22 cellular contexts compared by ENCODE assay signal in genomic region chr4:98706935-98707334, GRCh38. TPM values are rescaled to one million over a fixed set of nuclear protein-coding genes. Genes with fewer than 3 reads are reported as not detected.
DNase-seq lines count a peak whose midpoint lies in the region; FAIRE-seq and TF ChIP-seq lines count a peak whose summit lies in the region.
"Had no signal": no experiment of that assay in that cellular context is flagged by ENCODE, and none has a peak within 500 bp of the region (broad histone marks: within the 10 kb centered on the region; RNA-seq: fewer than 3 reads in every experiment).

No MANE protein-coding gene starts in this region.

- CTCF ChIA-PET in PC-9 (lab: Charles Lee), result no interaction called here

- H3K27ac ChIP-seq in PC-9, result no peak overlapping the region
- H3K27ac ChIP-seq in astrocyte (ENCODE audit: low read depth, low read length), result no peak overlapping the region
- H3K27ac ChIP-seq: cardiac muscle cell, parathyroid adenoma, right atrium auricular region had no signal

- H3K9me3 ChIP-seq in PC-9 (ENCODE audit: insufficient read depth, low read depth) (peaks cover 5% of the 10 kb centered on the region; the same call in 1 of the 2 replicates), astrocyte (ENCODE audit: insufficient read depth, low read depth, low read length) (peaks cover 5% of the 10 kb centered on the region)
- H3K9me3 ChIP-seq: right atrium auricular region had no signal

- H3K27me3 ChIP-seq in PC-9 (ENCODE audit: insufficient read depth, low read depth) (no peaks in the 10 kb centered on the region), astrocyte (ENCODE audit: insufficient read depth, low read length) (no peaks in the 10 kb centered on the region)
- H3K27me3 ChIP-seq: cardiac muscle cell, right atrium auricular region had no signal

- no TSS peak for BruUV-seq in PC-9 (replicated peaks; lab: Mats Ljungman, UMichigan)

- H4K20me1 ChIP-seq in PC-9 (ENCODE audit: insufficient read depth) (no peaks in the 10 kb centered on the region), astrocyte (ENCODE audit: insufficient read depth, low read length) (no peaks in the 10 kb centered on the region)

- H3K79me2 ChIP-seq in PC-9 (ENCODE audit: low read depth) (no peaks in the 10 kb centered on the region), astrocyte (ENCODE audit: insufficient read depth, low read length) (no peaks in the 10 kb centered on the region)
- H3K79me2 ChIP-seq: parathyroid adenoma had no signal

- H3K36me3 ChIP-seq in PC-9 (ENCODE audit: low read depth), result no peaks in the 10 kb centered on the region
- no peaks in the 10 kb centered on the region for H3K36me3 ChIP-seq in astrocyte (ENCODE audit: insufficient read depth, low read length)
- H3K36me3 ChIP-seq: cardiac muscle cell, right atrium auricular region had no signal

- H3K27ac Mint-ChIP-seq in activated naive CD4-positive, alpha-beta T cell treated with anti-CD3 and anti-CD28 coated beads, Interleukin-2, amount 50 U/mL, for 24 hours, result peak overlapping the region; percentile 94
- no peak overlapping the region for H3K27ac Mint-ChIP-seq in astrocyte (ENCODE audit: unreplicated experiment)
- peak overlapping the region; percentile 83 for H3K27ac Mint-ChIP-seq in stimulated activated naive CD8-positive, alpha-beta T cell treated with anti-CD3 and anti-CD28 coated beads, Interleukin-15, Interleukin-2, amounts not matched to agents 100 ng/mL and 50 ng/mL, for 24 hours
- H3K27ac Mint-ChIP-seq: stimulated activated naive B cell treated with anti-CD40 and anti-IgM and Interleukin-4, amounts not matched to agents 10 μg/mL and 1 μg/mL and 100 μg/mL, for 72 hours had no signal

- H3F3A ChIP-seq in PC-9 (ENCODE audit: insufficient read depth, low read depth), result no peaks in the 10 kb centered on the region

- H3K4me1 Mint-ChIP-seq in activated naive CD4-positive, alpha-beta T cell treated with anti-CD3 and anti-CD28 coated beads, Interleukin-2, amount 50 U/mL, for 24 hours, result peaks cover 44% of the 10 kb centered on the region
- peaks cover 6% of the 10 kb centered on the region for H3K4me1 Mint-ChIP-seq in astrocyte (ENCODE audit: low read depth, unreplicated experiment)
- H3K4me1 Mint-ChIP-seq in stimulated activated naive CD8-positive, alpha-beta T cell treated with anti-CD3 and anti-CD28 coated beads, Interleukin-15, Interleukin-2, amounts not matched to agents 100 ng/mL and 50 ng/mL, for 24 hours (ENCODE audit: low read depth), result peaks cover 28% of the 10 kb centered on the region
- H3K4me1 Mint-ChIP-seq: stimulated activated naive B cell treated with anti-CD40 and anti-IgM and Interleukin-4, amounts not matched to agents 10 μg/mL and 1 μg/mL and 100 μg/mL, for 72 hours had no signal

- H3K4me1 ChIP-seq in PC-9 (replicated peaks; ENCODE audit: insufficient read depth) (no peaks in the 10 kb centered on the region), astrocyte (ENCODE audit: insufficient read depth, low read length) (peaks cover 4% of the 10 kb centered on the region)
- H3K4me1 ChIP-seq: parathyroid adenoma, right atrium auricular region had no signal

- H3K9ac ChIP-seq in astrocyte (ENCODE audit: low read length), result no peak overlapping the region
- H3K9ac ChIP-seq: parathyroid adenoma had no signal

- H3K36me3 Mint-ChIP-seq in activated naive CD4-positive, alpha-beta T cell treated with anti-CD3 and anti-CD28 coated beads, Interleukin-2, amount 50 U/mL, for 24 hours, result peaks cover 7% of the 10 kb centered on the region
- no peaks in the 10 kb centered on the region for H3K36me3 Mint-ChIP-seq in astrocyte (ENCODE audit: low read depth, unreplicated experiment)
- peaks cover 8% of the 10 kb centered on the region for H3K36me3 Mint-ChIP-seq in stimulated activated naive CD8-positive, alpha-beta T cell treated with anti-CD3 and anti-CD28 coated beads, Interleukin-15, Interleukin-2, amounts not matched to agents 100 ng/mL and 50 ng/mL, for 24 hours (ENCODE audit: low read depth)

- H3K4me2 ChIP-seq in PC-9 (no peak overlapping the region), astrocyte (ENCODE audit: low read length) (no peak overlapping the region)

- peaks cover 28% of the 10 kb centered on the region for H3K9me3 Mint-ChIP-seq in activated naive CD4-positive, alpha-beta T cell treated with anti-CD3 and anti-CD28 coated beads, Interleukin-2, amount 50 U/mL, for 24 hours
- H3K9me3 Mint-ChIP-seq in astrocyte (ENCODE audit: unreplicated experiment), result peaks cover 10% of the 10 kb centered on the region
- peaks cover 27% of the 10 kb centered on the region for H3K9me3 Mint-ChIP-seq in stimulated activated naive CD8-positive, alpha-beta T cell treated with anti-CD3 and anti-CD28 coated beads, Interleukin-15, Interleukin-2, amounts not matched to agents 100 ng/mL and 50 ng/mL, for 24 hours

- no peaks in the 10 kb centered on the region for H3K27me3 Mint-ChIP-seq in activated naive CD4-positive, alpha-beta T cell treated with anti-CD3 and anti-CD28 coated beads, Interleukin-2, amount 50 U/mL, for 24 hours
- peaks cover 4% of the 10 kb centered on the region for H3K27me3 Mint-ChIP-seq in astrocyte (ENCODE audit: low read depth, unreplicated experiment)
- no peaks in the 10 kb centered on the region for H3K27me3 Mint-ChIP-seq in stimulated activated naive CD8-positive, alpha-beta T cell treated with anti-CD3 and anti-CD28 coated beads, Interleukin-15, Interleukin-2, amounts not matched to agents 100 ng/mL and 50 ng/mL, for 24 hours

- H3K4me3 ChIP-seq in PC-9, result no peak overlapping the region
- H3K4me3 ChIP-seq in astrocyte (ENCODE audit: insufficient read depth, low read depth, low read length), result no peak overlapping the region
- H3K4me3 ChIP-seq: cardiac muscle cell, right atrium auricular region had no signal

- POLR2A ChIA-PET in PC-9 (lab: Charles Lee; ENCODE audit: unreplicated experiment), result no interaction called here

- intact Hi-C loops in PC-9 (cut with micrococcal nuclease; ENCODE audit: unreplicated experiment), result no loop called here

- DNase-seq in activated naive CD4-positive, alpha-beta T cell (lab: John Stamatoyannopoulos, UW), result no peak
- DNase-seq in PC-9 (no peak), astrocyte (ENCODE audit: low read depth) (no peak), HT-29 (ENCODE audit: low spot score) (no peak), HuH-7.5 (ENCODE audit: low spot score) (no peak)
- DNase-seq: C1 segment of cervical spinal cord; cortex of kidney; DMS 273 treated with DMSO at 0.1 percent for 48 hours; H7; KG1; NCI-H146; NCI-H2171 treated with DMSO at 0.1 percent for 48 hours; NCI-H69; stimulated activated CD4-positive, alpha-beta T cell treated with anti-CD3 and anti-CD28 coated beads, Interleukin-4, amount 100 ng/mL, for 1 hour; stimulated activated naive B cell treated with anti-CD40 and anti-IgM and Interleukin-4, amounts not matched to agents 10 μg/mL and 1 μg/mL and 100 μg/mL, for 72 hours; T-helper 9 cell had no signal

- H2AFZ ChIP-seq in PC-9 (0 out of 2 replicates have a peak overlapping the region, but pooled peaks have one; percentile 30), astrocyte (ENCODE audit: low read depth, low read length) (no peak overlapping the region)
- H2AFZ ChIP-seq: parathyroid adenoma had no signal

- FAIRE-seq in astrocyte (lab: Jason Lieb, UNC), result peak; percentile 23
- FAIRE-seq: keratinocyte had no signal

- H3K4me3 Mint-ChIP-seq in activated naive CD4-positive, alpha-beta T cell treated with anti-CD3 and anti-CD28 coated beads, Interleukin-2, amount 50 U/mL, for 24 hours, result peak overlapping the region; percentile 72
- H3K4me3 Mint-ChIP-seq in astrocyte (ENCODE audit: unreplicated experiment), result no peak overlapping the region
- H3K4me3 Mint-ChIP-seq in stimulated activated naive CD8-positive, alpha-beta T cell treated with anti-CD3 and anti-CD28 coated beads, Interleukin-15, Interleukin-2, amounts not matched to agents 100 ng/mL and 50 ng/mL, for 24 hours, result no peak overlapping the region
- H3K4me3 Mint-ChIP-seq: stimulated activated naive B cell treated with anti-CD40 and anti-IgM and Interleukin-4, amounts not matched to agents 10 μg/mL and 1 μg/mL and 100 μg/mL, for 72 hours had no signal

- TF ChIP-seq CTCF in PC-9 (conservative IDR thresholded peaks at IDR 0.05) (no peak), astrocyte (IDR thresholded peaks at IDR 0.05; ENCODE audit: insufficient read depth, low read depth, low read length) (no peak)

- H3K9me2 ChIP-seq in PC-9 (ENCODE audit: insufficient read depth), result no peaks in the 10 kb centered on the region

RNA-seq across cellular contexts. Expression of gene TSPAN5, which starts 48.5 kb away (rescaled TPM):
- 9.8 and 12.4 TPM in 2 replicates for total RNA-seq in PC-9 (2021)
- total RNA-seq in astrocyte, result 61.4 and 69.0 TPM in 2 replicates
- 5.6 and 6.2 TPM in 2 replicates for total RNA-seq in HT-29 (2014; rRNA removed; shearing (Covaris generic))
